Comparison of ENCODE assay signal across 1 cellular context in genomic region chr12:56789429-56789828, GRCh38. TPM values are rescaled to one million over a fixed set of nuclear protein-coding genes. Genes with fewer than 3 reads are reported as not detected.
"Had no signal": no experiment of that assay in that cellular context is flagged by ENCODE, and none has a peak within 500 bp of the region (broad histone marks: within the 10 kb centered on the region; RNA-seq: fewer than 3 reads in every experiment).

No MANE protein-coding gene starts in this region.

RNA-seq across cellular contexts. Expression of gene HSD17B6, which starts 26.3 kb away (rescaled TPM):
- total RNA-seq: HT-29 had no signal
